Comparison of ENCODE assay signal across 17 cellular contexts in the genomic region with DNA sequence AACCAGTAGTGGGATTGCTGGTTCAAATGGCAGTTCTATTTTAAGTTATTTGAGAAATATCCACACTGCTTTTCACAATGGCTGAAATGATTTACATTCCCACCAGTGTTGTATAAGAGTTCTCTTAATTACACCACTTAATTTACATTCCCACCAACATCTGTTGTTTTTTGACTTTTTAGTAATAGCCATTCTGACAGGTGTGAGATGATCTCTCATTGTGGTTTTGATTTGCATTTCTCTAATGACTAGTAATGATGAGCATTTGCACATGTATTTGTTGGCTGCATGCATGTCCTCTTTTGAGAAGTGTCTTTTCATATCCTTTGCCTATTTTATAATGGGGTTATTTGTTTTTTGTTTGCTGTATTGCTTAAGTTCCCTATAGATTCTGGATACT.
DNase-seq lines count a peak whose midpoint lies in the region; ATAC-seq and TF ChIP-seq lines count a peak whose summit lies in the region.
"Had no signal": no experiment of that assay in that cellular context is flagged by ENCODE, and none has a peak within 500 bp of the region (broad histone marks: within the 10 kb centered on the region; RNA-seq: fewer than 3 reads in every experiment).

No MANE protein-coding gene starts in this region.

- no peak for TF ChIP-seq CTCF in body of pancreas (IDR thresholded peaks at IDR 0.05)

- H3K4me1 ChIP-seq in body of pancreas, result no peaks in the 10 kb centered on the region
- H3K4me1 ChIP-seq: Peyer's patch had no signal

- H3K27ac ChIP-seq in body of pancreas, result no peak overlapping the region
- H3K27ac ChIP-seq: C4-2B, GM23248, Peyer's patch had no signal

- peak; percentile 46 for DNase-seq in NCI-H69 (lab: John Stamatoyannopoulos, UW)
- no peak for DNase-seq in T-helper 9 cell
- DNase-seq in body of pancreas, result no peak
- no peak for DNase-seq in activated CD4-positive, alpha-beta T cell treated with anti-CD3 and anti-CD28 coated beads for 48 hours
- DNase-seq: EL, GM23248, NCI-H1436, NCI-H2081 treated with DMSO at 0.1 percent for 48 hours, NCI-H226, Peyer's patch, SIG-M5, T-helper 2 cell had no signal

- no peaks in the 10 kb centered on the region for H3K36me3 ChIP-seq in body of pancreas (replicated peaks in 1 of 2; ENCODE audit: insufficient read depth in 1 of 2, low read depth in 2 of 2)
- H3K36me3 ChIP-seq: Peyer's patch had no signal

- no peaks in the 10 kb centered on the region for H3K27me3 ChIP-seq in body of pancreas
- H3K27me3 ChIP-seq: Peyer's patch had no signal

- ATAC-seq in GM18502 (IDR thresholded peaks at IDR 0.05; ENCODE audit: poor library complexity, unreplicated experiment) (peak; percentile 61), GM21390 (IDR thresholded peaks at IDR 0.05; ENCODE audit: unreplicated experiment) (peak; percentile 66), HG03432 (IDR thresholded peaks at IDR 0.05; ENCODE audit: unreplicated experiment) (peak; percentile 60), HG02759 (IDR thresholded peaks at IDR 0.05; ENCODE audit: unreplicated experiment) (no peak), body of pancreas (no peak)

- no peak overlapping the region for H3K4me3 ChIP-seq in body of pancreas
- H3K4me3 ChIP-seq: GM23248, Peyer's patch had no signal

- no peaks in the 10 kb centered on the region for H3K9me3 ChIP-seq in body of pancreas
- H3K9me3 ChIP-seq: Peyer's patch had no signal

- TF ChIP-seq POLR2A in body of pancreas (IDR thresholded peaks at IDR 0.05), result no peak

- intact Hi-C loops in body of pancreas (cut with DNase I), result no loop called here

Comparison
In these comparisons a context has a peak if more than half of its experiments do, and no peak if none do; other contexts are left out.
1. ATAC-seq: peak in GM18502 (single experiment), GM21390 (single experiment) and HG03432 (single experiment); none in HG02759 (single experiment) and body of pancreas (single experiment).